21 cellular contexts compared by ENCODE assay signal in genomic region chr6:37362101-37362823, GRCh38. TPM values are rescaled to one million over a fixed set of nuclear protein-coding genes. Genes with fewer than 3 reads are reported as not detected.
DNase-seq lines count a peak whose midpoint lies in the region; ATAC-seq, FAIRE-seq and TF ChIP-seq lines count a peak whose summit lies in the region.
"Had no signal": no experiment of that assay in that cellular context is flagged by ENCODE, and none has a peak within 500 bp of the region (broad histone marks: within the 10 kb centered on the region; RNA-seq: fewer than 3 reads in every experiment).

No MANE protein-coding gene starts in this region.

- H3K36me3 ChIP-seq in HEK293 (ENCODE audit: control insufficient read depth in 2 of 2, insufficient read depth in 1 of 2, low read length in 2 of 2) = peaks cover 8 to 54% of the 10 kb centered on the region in 2 experiments
- H3K36me3 ChIP-seq in endothelial cell of umbilical vein (ENCODE audit: control insufficient read depth in 2 of 2, extremely low read depth in 1 of 2, insufficient read depth in 2 of 2, low read length in 2 of 2) = peaks cover 0 to 7% of the 10 kb centered on the region in 2 experiments
- H3K36me3 ChIP-seq in colonic mucosa = no peaks in the 10 kb centered on the region

- intact Hi-C loops in endothelial cell of umbilical vein (cut with micrococcal nuclease) (no loop called here), colonic mucosa (cut with DNase I) (no loop called here)

- H3K9me3 ChIP-seq in HEK293 (ENCODE audit: control insufficient read depth, insufficient read depth, low read depth, low read length) = no peaks in the 10 kb centered on the region
- no peaks in the 10 kb centered on the region for H3K9me3 ChIP-seq in endothelial cell of umbilical vein (replicated peaks; ENCODE audit: control insufficient read depth, insufficient read depth, low read length)
- no peaks in the 10 kb centered on the region for H3K9me3 ChIP-seq in colonic mucosa
- H3K9me3 ChIP-seq: MG63, Peyer's patch, SJSA1 had no signal

- H3K9ac ChIP-seq in endothelial cell of umbilical vein (replicated peaks; ENCODE audit: extremely low read depth, insufficient read depth, low read length) (no peak overlapping the region), colonic mucosa (ENCODE audit: low read depth in 2 of 2, low read length in 2 of 2) (no peak overlapping the region)

- DNase-seq in D341Med (ENCODE audit: low spot score) (peak; percentile 63), NCI-H82 (lab: John Stamatoyannopoulos, UW) (peak; percentile 95), endothelial cell of umbilical vein (ENCODE audit: low read depth, low spot score) (peak; percentile 49), colonic mucosa (no peak)
- DNase-seq: CD4-positive, CD25-positive, alpha-beta regulatory T cell; DMS 273 treated with DMSO at 0.1 percent for 48 hours; DMS79 treated with DMSO at 0.1 percent for 48 hours; GOT3; Karpas-422; MG63; NCI-H1417 treated with DMSO at 0.1 percent for 48 hours; NCI-H187; NCI-H748 treated with DMSO at 0.1 percent for 48 hours; Peyer's patch had no signal

- no peak overlapping the region for H2AFZ ChIP-seq in endothelial cell of umbilical vein (ENCODE audit: low read depth, low read length)

- no peak for FAIRE-seq in endothelial cell of umbilical vein (lab: Jason Lieb, UNC)
- FAIRE-seq: GM12891, HTR-8/SVneo had no signal

- no peaks in the 10 kb centered on the region for H3K9me1 ChIP-seq in endothelial cell of umbilical vein (replicated peaks; ENCODE audit: control insufficient read depth, extremely low read depth, insufficient read depth, low read length)

- POLR2A ChIA-PET in HEK293 (lab: Yijun Ruan, JAX) (interaction anchor here (0.8 to 1.4 kb wide), 2 partner anchors 8 to 71 kb away, joined by 3 to 7 read pairs; partner anchors contain the start of genes CMTR1 and RNF8), endothelial cell of umbilical vein (lab: Charles Lee) (no interaction called here)

- H3K4me3 ChIP-seq in HEK293 (ENCODE audit: low read depth, low read length) = no peak overlapping the region
- H3K4me3 ChIP-seq in endothelial cell of umbilical vein (replicated peaks in 1 of 3; ENCODE audit: insufficient read depth in 1 of 3, low read depth in 1 of 3, low read length in 3 of 3) = no peak overlapping the region
- H3K4me3 ChIP-seq in colonic mucosa = no peak overlapping the region
- H3K4me3 ChIP-seq: MG63, Peyer's patch, SJSA1 had no signal

- no peak for TF ChIP-seq POLR2A in endothelial cell of umbilical vein (IDR thresholded peaks at IDR 0.05; ENCODE audit: low read depth, low read length)

- H3K27me3 ChIP-seq in endothelial cell of umbilical vein (ENCODE audit: control insufficient read depth in 2 of 2, insufficient read depth in 2 of 2, low read length in 2 of 2) (no peaks in the 10 kb centered on the region), colonic mucosa (no peaks in the 10 kb centered on the region)
- H3K27me3 ChIP-seq: MG63, Peyer's patch, SJSA1 had no signal

- no peak for TF ChIP-seq CTCF in HEK293 (tag by site-specific recombination; IDR thresholded peaks at IDR 0.05)
- TF ChIP-seq CTCF in endothelial cell of umbilical vein (IDR thresholded peaks at IDR 0.05; ENCODE audit: extremely low read depth in 1 of 2, insufficient read depth in 1 of 2, low read depth in 1 of 2, low read length in 2 of 2) = no peak
- no peak for TF ChIP-seq CTCF in colonic mucosa (IDR thresholded peaks at IDR 0.05)

- H3K27ac ChIP-seq in HEK293 (ENCODE audit: extremely low read depth, low read depth, low read length) (no peak overlapping the region), endothelial cell of umbilical vein (ENCODE audit: insufficient read depth, low read depth, low read length) (no peak overlapping the region), colonic mucosa (no peak overlapping the region)
- H3K27ac ChIP-seq: Peyer's patch, SJSA1 had no signal

- dilution Hi-C loops in endothelial cell of umbilical vein (cut with MboI; ENCODE audit: extremely low pct_ligation_motif_present, low sequenced_read_pairs) = no loop called here

- H3K4me1 ChIP-seq in HEK293 (ENCODE audit: control insufficient read depth, insufficient read depth, low read length) = peaks cover 30% of the 10 kb centered on the region
- H3K4me1 ChIP-seq in endothelial cell of umbilical vein (ENCODE audit: control insufficient read depth, extremely low read depth, insufficient read depth, low read length) = peaks cover 29% of the 10 kb centered on the region
- no peaks in the 10 kb centered on the region for H3K4me1 ChIP-seq in colonic mucosa
- H3K4me1 ChIP-seq: Peyer's patch, SJSA1 had no signal

- no TSS peak for BruUV-seq in endothelial cell of umbilical vein (replicated peaks; lab: Mats Ljungman, UMichigan)

- H4K20me1 ChIP-seq in endothelial cell of umbilical vein (replicated peaks; ENCODE audit: control insufficient read depth, extremely low read depth, insufficient read depth, low read length) = peaks cover 3% of the 10 kb centered on the region

- no peak for ATAC-seq in GM21737 (IDR thresholded peaks at IDR 0.05; ENCODE audit: unreplicated experiment)
- ATAC-seq in GM21528 (IDR thresholded peaks at IDR 0.05; ENCODE audit: low FRiP score, unreplicated experiment) = no peak
- ATAC-seq: HCT116 had no signal

- CTCF ChIA-PET in HEK293 (lab: Yijun Ruan, JAX) (interaction anchor here (0.9 to 2.0 kb wide), 5 partner anchors 10 to 48 kb away, joined by 3 to 10 read pairs (median 6); no protein-coding TSS in a partner anchor), endothelial cell of umbilical vein (lab: Charles Lee) (interaction anchor here (0.7 to 1.7 kb wide), 4 partner anchors 11 to 36 kb away, joined by 3 to 5 read pairs (median 4); no protein-coding TSS in a partner anchor)

- peaks cover 7% of the 10 kb centered on the region for H3K79me2 ChIP-seq in endothelial cell of umbilical vein (ENCODE audit: control insufficient read depth, insufficient read depth, low read length)

- no peak overlapping the region for H3K4me2 ChIP-seq in endothelial cell of umbilical vein (ENCODE audit: insufficient read depth, low read length)

TF ChIP-seq in HEK293, 187 proteins besides CTCF, POLR2A, EP300 and RAD21 (continues in another document):
- TF ChIP-seq ZNF629 (tag by site-specific recombination; IDR thresholded peaks at IDR 0.05) = peak; percentile 5; the same call in 1 of the 2 replicates
- no peak for TF ChIP-seq ELK4 (IDR thresholded peaks at IDR 0.05; ENCODE audit: borderline replicate concordance, low read depth, low read length)
- no peak for TF ChIP-seq ZNF660 (tag by site-specific recombination; IDR thresholded peaks at IDR 0.05)
- no peak for TF ChIP-seq BCL6B (tag by site-specific recombination; IDR thresholded peaks at IDR 0.05)

TF ChIP-seq in endothelial cell of umbilical vein, 7 proteins besides CTCF, POLR2A, EP300 and RAD21:
- no peak for TF ChIP-seq FOS (IDR thresholded peaks at IDR 0.05; ENCODE audit: borderline replicate concordance, insufficient read depth, low read length)

RNA-seq across cellular contexts. Expression of gene RNF8, which starts 8.5 kb away (rescaled TPM):
- total RNA-seq in endothelial cell of umbilical vein (26.2 and 27.3 TPM in 2 replicates), colonic mucosa (10 to 100 TPM; 12.2 to 17.3 TPM)
- polyA plus RNA-seq in endothelial cell of umbilical vein = 11.3 and 16.6 TPM in 2 replicates
- 21.8 and 24.0 TPM in 2 replicates for polyA plus RNA-seq in endothelial cell of umbilical vein (2011; cell fraction: cytosol; rRNA removed)
- 25.4 and 33.0 TPM in 2 replicates for polyA plus RNA-seq in endothelial cell of umbilical vein (2011; cell fraction: nucleus; rRNA removed)
- 18.8 and 24.9 TPM in 2 replicates for polyA plus RNA-seq in endothelial cell of umbilical vein (2012)
- 8.8 and 11.0 TPM in 2 replicates for polyA minus RNA-seq in endothelial cell of umbilical vein
- 14.6 TPM for polyA minus RNA-seq in endothelial cell of umbilical vein (2011; cell fraction: cytosol; rRNA and poly(A)+ RNA removed)
- polyA minus RNA-seq in endothelial cell of umbilical vein (2011; cell fraction: nucleus; rRNA and poly(A)+ RNA removed) = 13.6 and 16.3 TPM in 2 replicates
